Comparison of ENCODE assay signal across 18 cellular contexts in the genomic region with DNA sequence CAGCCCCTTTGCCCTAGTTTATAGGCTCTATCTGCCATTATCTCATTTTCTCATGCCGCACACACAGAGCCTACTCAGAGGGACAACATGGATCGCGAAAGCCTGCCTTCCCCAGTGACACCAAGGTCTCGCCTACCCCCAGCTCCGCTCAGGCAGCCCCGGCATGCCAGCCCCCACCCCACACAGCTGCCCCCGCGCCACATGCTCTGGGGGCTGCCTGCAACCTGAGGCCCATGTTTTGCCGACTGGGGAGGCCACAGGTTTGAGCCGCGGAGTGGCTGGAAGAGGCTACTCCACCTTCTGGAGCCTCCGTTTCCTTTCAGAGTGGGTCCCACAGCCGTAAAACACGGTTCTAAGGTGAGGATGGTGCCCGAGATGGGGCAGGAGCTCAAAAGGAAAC.
"Had no signal": no experiment of that assay in that cellular context is flagged by ENCODE, and none has a peak within 500 bp of the region (broad histone marks: within the 10 kb centered on the region; RNA-seq: fewer than 3 reads in every experiment).

No MANE protein-coding gene starts in this region.

- H3K4me3 ChIP-seq: body of pancreas, heart left ventricle, ovary, transverse colon, vagina had no signal

- H3K4me1 Mint-ChIP-seq: activated CD4-positive, alpha-beta memory T cell treated with anti-CD3 and anti-CD28 coated beads, Interleukin-2, amount 10 ng/mL, durations not matched to agents 7 days and 5 days had no signal

- ATAC-seq: activated T-cell treated with anti-CD3 and anti-CD28 coated beads, Interleukin-2, amount 50 U/mL, for 4 hours; body of pancreas; effector memory CD8-positive, alpha-beta T cell; heart left ventricle; left lobe of liver; stimulated activated memory B cell treated with anti-CD40 and anti-IgM and Interleukin-4, amounts not matched to agents 10 μg/mL and 1 μg/mL and 100 μg/mL, for 72 hours; WTC11 had no signal

- H3K27me3 Mint-ChIP-seq: activated CD4-positive, alpha-beta memory T cell treated with anti-CD3 and anti-CD28 coated beads, Interleukin-2, amount 10 ng/mL, durations not matched to agents 7 days and 5 days; activated naive CD4-positive, alpha-beta T cell treated with anti-CD3 and anti-CD28 coated beads, Interleukin-2, amount 50 U/mL, for 24 hours; central memory CD8-positive, alpha-beta T cell; effector memory CD8-positive, alpha-beta T cell; stimulated activated memory B cell treated with anti-CD40 and anti-IgM and Interleukin-4, amounts not matched to agents 10 μg/mL and 1 μg/mL and 100 μg/mL, for 72 hours had no signal

- H3K9me3 Mint-ChIP-seq: activated CD4-positive, alpha-beta memory T cell treated with anti-CD3 and anti-CD28 coated beads, Interleukin-2, amount 10 ng/mL, durations not matched to agents 7 days and 5 days; activated naive CD4-positive, alpha-beta T cell treated with anti-CD3 and anti-CD28 coated beads, Interleukin-2, amount 50 U/mL, for 24 hours; activated T-cell treated with anti-CD3 and anti-CD28 coated beads, Interleukin-2, amount 50 U/mL, for 4 hours; central memory CD8-positive, alpha-beta T cell; effector memory CD8-positive, alpha-beta T cell; stimulated activated memory B cell treated with anti-CD40 and anti-IgM and Interleukin-4, amounts not matched to agents 10 μg/mL and 1 μg/mL and 100 μg/mL, for 72 hours; T-helper 1 cell treated with Interleukin-12 subunit alpha and Interleukin-12 subunit beta and Interleukin-4 antibody, amounts not matched to agents 30 μg/mL and 1 μg/mL, for 36 hours; WTC11 had no signal

- H3K36me3 Mint-ChIP-seq: activated naive CD4-positive, alpha-beta T cell treated with anti-CD3 and anti-CD28 coated beads, Interleukin-2, amount 50 U/mL, for 24 hours; stimulated activated memory B cell treated with anti-CD40 and anti-IgM and Interleukin-4, amounts not matched to agents 10 μg/mL and 1 μg/mL and 100 μg/mL, for 72 hours; WTC11 had no signal

- H3K27ac ChIP-seq: epithelial cell of prostate, heart left ventricle, ovary, transverse colon, vagina had no signal

- H3K9me3 ChIP-seq: body of pancreas, heart left ventricle, ovary, transverse colon, vagina had no signal

- H3K27ac Mint-ChIP-seq: activated CD4-positive, alpha-beta memory T cell treated with anti-CD3 and anti-CD28 coated beads, Interleukin-2, amount 10 ng/mL, durations not matched to agents 7 days and 5 days; activated naive CD4-positive, alpha-beta T cell treated with anti-CD3 and anti-CD28 coated beads, Interleukin-2, amount 50 U/mL, for 24 hours; stimulated activated memory B cell treated with anti-CD40 and anti-IgM and Interleukin-4, amounts not matched to agents 10 μg/mL and 1 μg/mL and 100 μg/mL, for 72 hours; T-helper 1 cell treated with Interleukin-12 subunit alpha and Interleukin-12 subunit beta and Interleukin-4 antibody, amounts not matched to agents 30 μg/mL and 1 μg/mL, for 36 hours; WTC11 had no signal

- DNase-seq: activated CD4-positive, alpha-beta memory T cell treated with anti-CD3 and anti-CD28 coated beads, Interleukin-2, amount 10 ng/mL, durations not matched to agents 7 days and 5 days; activated CD4-positive, alpha-beta T cell treated with anti-CD3 and anti-CD28 coated beads for 4 hours; activated effector memory CD4-positive, alpha-beta T cell treated with anti-CD3 and anti-CD28 coated beads, Interleukin-2, amount 50 U/mL, for 16 hours; activated T-cell treated with anti-CD3 and anti-CD28 coated beads, Interleukin-2, amount 50 U/mL, for 4 hours; body of pancreas; effector memory CD8-positive, alpha-beta T cell; ovary; stimulated activated CD4-positive, alpha-beta T cell treated with anti-CD3 and anti-CD28 coated beads, Interleukin-2, amount 100 ng/mL, for 48 hours; transverse colon had no signal

- H3K4me3 Mint-ChIP-seq: activated CD4-positive, alpha-beta memory T cell treated with anti-CD3 and anti-CD28 coated beads, Interleukin-2, amount 10 ng/mL, durations not matched to agents 7 days and 5 days; activated naive CD4-positive, alpha-beta T cell treated with anti-CD3 and anti-CD28 coated beads, Interleukin-2, amount 50 U/mL, for 24 hours; activated T-cell treated with anti-CD3 and anti-CD28 coated beads, Interleukin-2, amount 50 U/mL, for 4 hours; central memory CD8-positive, alpha-beta T cell; effector memory CD8-positive, alpha-beta T cell; stimulated activated memory B cell treated with anti-CD40 and anti-IgM and Interleukin-4, amounts not matched to agents 10 μg/mL and 1 μg/mL and 100 μg/mL, for 72 hours; T-helper 1 cell treated with Interleukin-12 subunit alpha and Interleukin-12 subunit beta and Interleukin-4 antibody, amounts not matched to agents 30 μg/mL and 1 μg/mL, for 36 hours; WTC11 had no signal

- H3K36me3 ChIP-seq: ovary had no signal
